12 cellular contexts compared by ENCODE assay signal in genomic region chr12:52126605-52127578, GRCh38. TPM values are rescaled to one million over a fixed set of nuclear protein-coding genes. Genes with fewer than 3 reads are reported as not detected.
DNase-seq lines count a peak whose midpoint lies in the region; ATAC-seq, FAIRE-seq and TF ChIP-seq lines count a peak whose summit lies in the region.
"Had no signal": no experiment of that assay in that cellular context is flagged by ENCODE, and none has a peak within 500 bp of the region (broad histone marks: within the 10 kb centered on the region; RNA-seq: fewer than 3 reads in every experiment).

No MANE protein-coding gene starts in this region.

- no peak for TF ChIP-seq POLR2A in K562 (conservative IDR thresholded peaks at IDR 0.05)
- TF ChIP-seq POLR2A in stomach (IDR thresholded peaks at IDR 0.05), result no peak

- TF ChIP-seq EP300 in K562 (IDR thresholded peaks at IDR 0.05; ENCODE audit: low read length) (no peak), stomach (IDR thresholded peaks at IDR 0.05) (peak; percentile 48)

- BruUV-seq in K562 (replicated peaks; lab: Mats Ljungman, UMichigan), result no TSS peak

- peaks cover 2% of the 10 kb centered on the region for H3K9me1 ChIP-seq in K562 (ENCODE audit: control insufficient read depth, insufficient read depth, low read length)

- H3K27ac ChIP-seq in K562 (ENCODE audit: extremely low read depth, low read depth, low read length), result no peak overlapping the region
- H3K27ac ChIP-seq in stomach, result peak overlapping the region; percentile 2 to 57 (median 45)
- no peak overlapping the region for H3K27ac ChIP-seq in MM.1S (ENCODE audit: low read length)
- H3K27ac ChIP-seq: GM23248 had no signal

- H3F3A ChIP-seq in MM.1S (ENCODE audit: insufficient read depth, low read length), result no peaks in the 10 kb centered on the region

- H3K27me3 ChIP-seq in K562 (ENCODE audit: control insufficient read depth in 2 of 2, insufficient read depth in 2 of 2, low read length in 2 of 2) (peaks cover 23 to 56% of the 10 kb centered on the region in 2 experiments; a peak in 4 of 5 replicates), stomach (peaks cover 0 to 16% (median 0%) of the 10 kb centered on the region in 3 donors), MM.1S (replicated peaks; ENCODE audit: insufficient read depth, low read length) (peaks cover 63% of the 10 kb centered on the region)

- peaks cover 0 to 14% of the 10 kb centered on the region in 2 experiments; a peak in 1 of 5 replicates for H3K4me1 ChIP-seq in K562 (replicated peaks in 1 of 2; ENCODE audit: control insufficient read depth in 2 of 2, insufficient read depth in 2 of 2, low read length in 2 of 2)
- peaks cover 0 to 25% (median 15%) of the 10 kb centered on the region in 4 donors for H3K4me1 ChIP-seq in stomach
- H3K4me1 ChIP-seq in MM.1S (ENCODE audit: low read length), result no peaks in the 10 kb centered on the region

- H3K4me2 ChIP-seq in K562 (ENCODE audit: insufficient read depth, low read length), result no peak overlapping the region
- no peak overlapping the region for H3K4me2 ChIP-seq in MM.1S (ENCODE audit: low read depth, low read length)

- H3K36me3 ChIP-seq in K562 (ENCODE audit: control insufficient read depth, insufficient read depth, low read length) (no peaks in the 10 kb centered on the region), stomach (no peaks in the 10 kb centered on the region), MM.1S (replicated peaks; ENCODE audit: insufficient read depth, low read length) (no peaks in the 10 kb centered on the region)

- H4K20me1 ChIP-seq in K562 (replicated peaks; ENCODE audit: control insufficient read depth, insufficient read depth, low read length) (no peaks in the 10 kb centered on the region; the same call in 1 of the 2 replicates), MM.1S (ENCODE audit: insufficient read depth, low read length) (no peaks in the 10 kb centered on the region)

- H3K4me3 ChIP-seq in K562 (no peak overlapping the region), stomach (no peak overlapping the region), MM.1S (ENCODE audit: low read length) (no peak overlapping the region)
- H3K4me3 ChIP-seq: GM23248 had no signal

- POLR2A ChIA-PET in K562 (lab: Yijun Ruan, JAX), result interaction anchor here (0.7 to 1.1 kb wide), 3 partner anchors 9 to 973 kb away, joined by 3 to 4 read pairs (median 4); no protein-coding TSS in a partner anchor

- FAIRE-seq in K562 (lab: Jason Lieb, UNC), result no peak

- ATAC-seq in K562, result no peak

- in situ Hi-C loops in K562 (cut with MboI), result no loop called here

- WGBS in K562 (ENCODE audit: insufficient coverage, low coverage, missing lambda C conversion rate), result 4% methylated on average over 21 of the region's 21 CpGs
- 41 to 54% (median 48%) methylated on average over 21 of the region's 21 CpGs for WGBS in stomach, 5 donors

- no peak overlapping the region for H2AFZ ChIP-seq in K562 (ENCODE audit: low read depth, low read length)
- H2AFZ ChIP-seq in MM.1S (ENCODE audit: low read length), result no peak overlapping the region
- H2AFZ ChIP-seq: GM23248 had no signal

- TF ChIP-seq RAD21 in K562 (CRISPR knock-in tag; conservative IDR thresholded peaks at IDR 0.05 in 1 of 2, IDR thresholded peaks at IDR 0.05 in 1 of 2), result no peak

- TF ChIP-seq CTCF in K562 (IDR thresholded peaks at IDR 0.05 in 2 of 3, conservative IDR thresholded peaks at IDR 0.05 in 1 of 3; ENCODE audit: insufficient read depth in 2 of 3, low read depth in 1 of 3, low read length in 3 of 3), result no peak
- no peak for TF ChIP-seq CTCF in stomach (IDR thresholded peaks at IDR 0.05)
- no peak for TF ChIP-seq CTCF in MM.1S (IDR thresholded peaks at IDR 0.05; ENCODE audit: low read length)

- H3K9me3 ChIP-seq in K562 (replicated peaks; ENCODE audit: control insufficient read depth, insufficient read depth, low read depth, low read length) (no peaks in the 10 kb centered on the region), stomach (no peaks in the 10 kb centered on the region), MM.1S (replicated peaks; ENCODE audit: insufficient read depth, low read length) (no peaks in the 10 kb centered on the region)

- DNase-seq in GM19238 (ENCODE audit: insufficient read length, low spot score) (peak; percentile 1), K562 (ENCODE audit: extremely low read depth in 1 of 4, low spot score in 3 of 4) (peak in 1 of 4 experiments; percentile 7), iPS-NIHi11 (ENCODE audit: low spot score) (peak; percentile 26), stomach (peak; percentile 55), SKM-1 treated with dmso at 0.1 percent for 144 hours (lab: John Stamatoyannopoulos, UW; ENCODE audit: unreplicated experiment) (no peak), MV-4-11 (lab: John Stamatoyannopoulos, UW) (no peak), MM.1S (no peak)
- DNase-seq in effector CD4-positive, alpha-beta T cell, result no peak
- DNase-seq: activated CD4-positive, alpha-beta T cell treated with anti-CD3 and anti-CD28 coated beads, Interleukin-2, amount 10 ng/mL, durations not matched to agents 7 days and 5 days; DMS153; GM23248 had no signal

- H3K9me2 ChIP-seq in MM.1S (replicated peaks; ENCODE audit: insufficient read depth, low read length), result no peaks in the 10 kb centered on the region

- intact Hi-C loops in K562 (cut with micrococcal nuclease), result no loop called here
- intact Hi-C loops in stomach (cut with DNase I; ENCODE audit: low total_unique reads), result no loop called here

- H3K79me2 ChIP-seq in K562 (ENCODE audit: control insufficient read depth, insufficient read depth, low read length) (no peaks in the 10 kb centered on the region), MM.1S (ENCODE audit: low read length) (no peaks in the 10 kb centered on the region)

- CTCF ChIA-PET in K562 (lab: Yijun Ruan, JAX; ENCODE audit: low intra/inter-chr PET ratio), result interaction anchor here (1.0 kb wide), 1 partner anchor 102 kb away, joined by 3 read pairs; no protein-coding TSS in a partner anchor

- H3K9ac ChIP-seq in K562 (ENCODE audit: insufficient read depth in 1 of 2, low read depth in 2 of 2, low read length in 2 of 2) (no peak overlapping the region), MM.1S (ENCODE audit: low read length) (no peak overlapping the region)
- H3K9ac ChIP-seq: GM23248 had no signal

TF ChIP-seq in K562, 482 proteins besides CTCF, POLR2A, EP300 and RAD21 (continues in another document):
- 0 out of 2 replicates have a peak, but pooled peaks have one; percentile 34 for TF ChIP-seq HDAC2 (IDR thresholded peaks at IDR 0.05)
- no peak for TF ChIP-seq PHB2 (IDR thresholded peaks at IDR 0.05; ENCODE audit: low read depth)
- TF ChIP-seq BRD9 (IDR thresholded peaks at IDR 0.05; ENCODE audit: low read depth, partially characterized antibody), result no peak
- peak; percentile 21 to 51; a peak in 3 of 4 replicates for TF ChIP-seq KDM1A (IDR thresholded peaks at IDR 0.05)
- TF ChIP-seq FOXA3 (CRISPR knock-in tag; conservative IDR thresholded peaks at IDR 0.05 in 1 of 2, IDR thresholded peaks at IDR 0.05 in 1 of 2), result peak; percentile 25 to 81; a peak in 2 of 4 replicates
- TF ChIP-seq RFX5 (IDR thresholded peaks at IDR 0.05; ENCODE audit: low read depth, low read length), result no peak

RNA-seq across cellular contexts. Expression of gene SMIM41, which starts 47.4 kb away (rescaled TPM):
- total RNA-seq in K562 (2011; cell fraction: chromatin; rRNA removed; ENCODE audit: low replicate concordance), result not detected in 2 replicates
- total RNA-seq in K562 (2011; cell fraction: nucleolus; rRNA removed), result 0.50 TPM in 1 of 2 replicates, not detected in the other
- total RNA-seq in K562 (2011; cell fraction: nucleoplasm; rRNA removed), result not detected in 2 replicates
- total RNA-seq in K562 (2014; rRNA removed) (not detected in 2 replicates), K562 (2014; rRNA removed; fragmentation: Illumina TruSeq; extraction: Trizol) (not detected in 2 replicates), K562 (2015; rRNA removed; fragmentation: Illumina TruSeq; extraction: Trizol) (not detected in 2 replicates), K562 (2021) (not detected in 2 replicates), stomach (10 to 100 TPM in 1 of 5 donors, 1 to 10 TPM in 3, not detected in 1; 1.1 to 21.6 (median 6.8) TPM)
- polyA plus RNA-seq in K562 (2011; rRNA removed) (not detected in 2 replicates), K562 (2014; fragmentation: Illumina TruSeq; extraction: Trizol) (not detected in 2 replicates), K562 (2014; fragmentation: Nextera tagmentation; extraction: Ambion mirVana) (not detected), K562 (2014; rRNA removed) (not detected in 2 replicates), stomach (10 to 100 TPM in 1 of 3 donors, 1 to 10 TPM in 2; 1.5 to 11.8 (median 6.5) TPM)
- polyA plus RNA-seq in K562 (2011; cell fraction: cytosol; rRNA removed), result not detected in 2 replicates
- 0.09 TPM in 1 of 2 replicates, not detected in the other for polyA plus RNA-seq in K562 (2011; cell fraction: nucleus; rRNA removed)
- polyA plus RNA-seq in K562 (2012), result not detected in 2 replicates
- polyA minus RNA-seq in K562 (2011; rRNA and poly(A)+ RNA removed), result not detected in 2 replicates
- not detected in 2 replicates for polyA minus RNA-seq in K562 (2011; cell fraction: cytosol; rRNA and poly(A)+ RNA removed)
- polyA minus RNA-seq in K562 (2011; cell fraction: nucleus; rRNA and poly(A)+ RNA removed), result 0.27 TPM in 1 of 2 replicates, not detected in the other
- total RNA-seq: activated CD4-positive, alpha-beta T cell treated with anti-CD3 and anti-CD28 coated beads, Interleukin-2, amount 10 ng/mL, durations not matched to agents 7 days and 5 days; GM23248; myocyte had no signal
- polyA plus RNA-seq: GM23248 had no signal

RNA-seq across cellular contexts. Expression of gene ATG101, which starts 57.1 kb away (rescaled TPM):
- total RNA-seq in K562 (2011; cell fraction: chromatin; rRNA removed; ENCODE audit: low replicate concordance), result 24.2 and 53.2 TPM in 2 replicates
- total RNA-seq in K562 (2011; cell fraction: nucleolus; rRNA removed), result 52.9 and 58.2 TPM in 2 replicates
- total RNA-seq in K562 (2011; cell fraction: nucleoplasm; rRNA removed), result 34.3 and 38.9 TPM in 2 replicates
- total RNA-seq in K562 (2014; rRNA removed) (50.5 and 52.4 TPM in 2 replicates), K562 (2014; rRNA removed; fragmentation: Illumina TruSeq; extraction: Trizol) (15.0 and 20.8 TPM in 2 replicates), K562 (2015; rRNA removed; fragmentation: Illumina TruSeq; extraction: Trizol) (29.7 and 31.8 TPM in 2 replicates), K562 (2021) (38.0 and 38.1 TPM in 2 replicates), stomach (100 to 1,000 TPM in 1 of 5 donors, 10 to 100 TPM in 3, 1 to 10 TPM in 1; 7.6 to 105 (median 36.5) TPM)
- polyA plus RNA-seq in K562 (2011; rRNA removed) (40.0 and 44.4 TPM in 2 replicates), K562 (2014; fragmentation: Illumina TruSeq; extraction: Trizol) (29.1 and 34.1 TPM in 2 replicates), K562 (2014; fragmentation: Nextera tagmentation; extraction: Ambion mirVana) (1 to 10 TPM; 2.9 to 3.9 TPM), K562 (2014; rRNA removed) (39.9 and 42.9 TPM in 2 replicates), stomach (10 to 100 TPM; 36.8 to 80.3 (median 67.1) TPM)
- 44.9 and 61.0 TPM in 2 replicates for polyA plus RNA-seq in K562 (2011; cell fraction: cytosol; rRNA removed)
- 29.2 and 42.6 TPM in 2 replicates for polyA plus RNA-seq in K562 (2011; cell fraction: nucleus; rRNA removed)
- 36.2 and 43.3 TPM in 2 replicates for polyA plus RNA-seq in K562 (2012)
- polyA minus RNA-seq in K562 (2011; rRNA and poly(A)+ RNA removed), result 36.0 and 46.8 TPM in 2 replicates
- polyA minus RNA-seq in K562 (2011; cell fraction: cytosol; rRNA and poly(A)+ RNA removed), result 12.4 and 14.5 TPM in 2 replicates
- 16.6 and 19.2 TPM in 2 replicates for polyA minus RNA-seq in K562 (2011; cell fraction: nucleus; rRNA and poly(A)+ RNA removed)

Comparison
In these comparisons a context has a peak if more than half of its experiments do, and no peak if none do; other contexts are left out.
1. DNase-seq: peak in GM19238 (single experiment), iPS-NIHi11 (single experiment) and stomach (single experiment); none in effector CD4-positive, alpha-beta T cell (single experiment), SKM-1 treated with dmso at 0.1 percent for 144 hours (single experiment), MV-4-11 (single experiment) and MM.1S (single experiment).
2. H3K27ac ChIP-seq: peak in stomach (5 of 5); none in K562 (single experiment) and MM.1S (single experiment).